ENCODE assay signal across 9 cellular contexts in genomic region chr19:5976768-5977167, GRCh38. TPM values are rescaled to one million over a fixed set of nuclear protein-coding genes. Genes with fewer than 3 reads are reported as not detected.
DNase-seq lines count a peak whose midpoint lies in the region; ATAC-seq and TF ChIP-seq lines count a peak whose summit lies in the region.
"Had no signal": no experiment of that assay in that cellular context is flagged by ENCODE, and none has a peak within 500 bp of the region (broad histone marks: within the 10 kb centered on the region; RNA-seq: fewer than 3 reads in every experiment).

No MANE protein-coding gene starts in this region.

- H3K4me1 Mint-ChIP-seq in CD4-positive, alpha-beta T cell (ENCODE audit: low read depth) = peaks cover 63% of the 10 kb centered on the region
- peaks cover 16% of the 10 kb centered on the region for H3K4me1 Mint-ChIP-seq in endothelial cell (ENCODE audit: unreplicated experiment)

- no peak for ATAC-seq in CD4-positive, alpha-beta T cell (ENCODE audit: poor library complexity)
- ATAC-seq in GM21529 (IDR thresholded peaks at IDR 0.05; ENCODE audit: unreplicated experiment) = no peak

- DNase-seq in CD4-positive, alpha-beta T cell = no peak
- no peak for DNase-seq in endothelial cell (ENCODE audit: low spot score)
- no peak for DNase-seq in A172 (ENCODE audit: low spot score)
- DNase-seq in central memory CD4-positive, alpha-beta T cell = no peak
- no peak for DNase-seq in DMS 273 treated with DMSO at 0.1 percent for 48 hours (lab: John Stamatoyannopoulos, UW)
- DNase-seq: NCI-H446 had no signal

- peak overlapping the region; percentile 94 for H3K27ac Mint-ChIP-seq in CD4-positive, alpha-beta T cell
- peak overlapping the region; percentile 87 for H3K27ac Mint-ChIP-seq in endothelial cell (ENCODE audit: unreplicated experiment)

- TF ChIP-seq CTCF in CD4-positive, alpha-beta T cell (IDR thresholded peaks at IDR 0.05) = no peak
- no peak for TF ChIP-seq CTCF in OCI-LY3 (IDR thresholded peaks at IDR 0.05; ENCODE audit: low read depth, low read length)
- no peak for TF ChIP-seq CTCF in endothelial cell (IDR thresholded peaks at IDR 0.05; ENCODE audit: unreplicated experiment)
- TF ChIP-seq CTCF in neutrophil (IDR thresholded peaks at IDR 0.05) = no peak

- no peak overlapping the region for H3K27ac ChIP-seq in CD4-positive, alpha-beta T cell (ENCODE audit: low read depth, low read length)
- peak overlapping the region; percentile 75 for H3K27ac ChIP-seq in OCI-LY3 (ENCODE audit: low read length)
- H3K27ac ChIP-seq in neutrophil = no peak overlapping the region

- no peaks in the 10 kb centered on the region for H3K27me3 Mint-ChIP-seq in CD4-positive, alpha-beta T cell
- peaks cover 7% of the 10 kb centered on the region for H3K27me3 Mint-ChIP-seq in endothelial cell (ENCODE audit: unreplicated experiment)

- no peaks in the 10 kb centered on the region for H3K27me3 ChIP-seq in CD4-positive, alpha-beta T cell (ENCODE audit: control insufficient read depth, insufficient read depth, low read length)
- H3K27me3 ChIP-seq in OCI-LY3 (ENCODE audit: low read depth, low read length) = no peaks in the 10 kb centered on the region
- no peaks in the 10 kb centered on the region for H3K27me3 ChIP-seq in neutrophil

- H3K4me1 ChIP-seq in OCI-LY3 (ENCODE audit: low read length) (peaks cover 55% of the 10 kb centered on the region), neutrophil (ENCODE audit: control insufficient read depth in 1 of 2, insufficient read depth in 1 of 2, low read depth in 1 of 2, low read length in 1 of 2) (peaks cover 15 to 24% of the 10 kb centered on the region in 2 experiments)

- H3K9me3 ChIP-seq in CD4-positive, alpha-beta T cell (ENCODE audit: control insufficient read depth, low read length) = no peaks in the 10 kb centered on the region
- no peaks in the 10 kb centered on the region for H3K9me3 ChIP-seq in OCI-LY3 (ENCODE audit: insufficient read depth, low read length)
- no peaks in the 10 kb centered on the region for H3K9me3 ChIP-seq in neutrophil

- H3K9ac ChIP-seq in OCI-LY3 (ENCODE audit: low read length) = peak overlapping the region; percentile 83

- H2AFZ ChIP-seq in OCI-LY3 (ENCODE audit: low read depth, low read length) = no peak overlapping the region

- peak overlapping the region; percentile 98 for H3K4me3 ChIP-seq in OCI-LY3 (ENCODE audit: low read length)
- peak overlapping the region; percentile 86 to 94 for H3K4me3 ChIP-seq in neutrophil (ENCODE audit: low read depth in 1 of 2, low read length in 1 of 2)

- no peaks in the 10 kb centered on the region for H3K9me3 Mint-ChIP-seq in CD4-positive, alpha-beta T cell
- H3K9me3 Mint-ChIP-seq in endothelial cell (ENCODE audit: unreplicated experiment) = no peaks in the 10 kb centered on the region

- H3K4me3 Mint-ChIP-seq in CD4-positive, alpha-beta T cell = peak overlapping the region; percentile 100
- H3K4me3 Mint-ChIP-seq in endothelial cell (ENCODE audit: unreplicated experiment) = peak overlapping the region; percentile 97

- H3K36me3 Mint-ChIP-seq in CD4-positive, alpha-beta T cell (ENCODE audit: low read depth) = peaks cover 52% of the 10 kb centered on the region
- H3K36me3 Mint-ChIP-seq in endothelial cell (ENCODE audit: low read depth, unreplicated experiment) = peaks cover 21% of the 10 kb centered on the region

- CTCF ChIA-PET in CD4-positive, alpha-beta T cell (lab: Charles Lee) = interaction anchor here (1.0 to 3.7 kb wide), 2 partner anchors 9 to 14 kb away, joined by 3 to 24 read pairs; no protein-coding TSS in a partner anchor

- peaks cover 90% of the 10 kb centered on the region for H3K79me2 ChIP-seq in OCI-LY3 (ENCODE audit: low read length)

- POLR2A ChIA-PET in CD4-positive, alpha-beta T cell (lab: Charles Lee) = interaction anchor here (2.0 to 4.3 kb wide), 3 partner anchors 15 to 173 kb away, joined by 7 to 40 read pairs (median 10); partner anchors contain the start of genes NDUFA11 and VMAC

- H4K20me1 ChIP-seq in OCI-LY3 (ENCODE audit: insufficient read depth, low read length) = peaks cover 36% of the 10 kb centered on the region

- intact Hi-C loops in CD4-positive, alpha-beta T cell (cut with DNase I, micrococcal nuclease) = loop anchor here (1.0 to 10.0 kb wide), 6 partner anchors 14 to 398 kb away; partner anchors contain the start of genes ALKBH7 (in 1 of the 2), HSD11B1L (in 1 of the 2), MICOS13 (in 1 of the 2) and NRTN (in 1 of the 2)

- H3K36me3 ChIP-seq in OCI-LY3 (replicated peaks; ENCODE audit: low read depth, low read length) (peaks cover 52% of the 10 kb centered on the region), neutrophil (peaks cover 33% of the 10 kb centered on the region)

- peak overlapping the region; percentile 100 for H3K4me2 ChIP-seq in OCI-LY3 (ENCODE audit: low read length)

RNA-seq across cellular contexts. Expression of gene RANBP3, which starts 1.2 kb away (rescaled TPM):
- 10 to 100 TPM; 82.7 to 88.7 TPM for total RNA-seq in CD4-positive, alpha-beta T cell
- total RNA-seq in endothelial cell (ENCODE audit: unreplicated experiment) = 69.5 TPM
- 88.2 and 89.7 TPM in 2 replicates for total RNA-seq in A172 (2014; rRNA removed; shearing (Covaris generic))
